1 cellular context compared by ENCODE assay signal in genomic region chr10:68900427-68901105, GRCh38.
TF ChIP-seq lines count a peak whose summit lies in the region.

No MANE protein-coding gene starts in this region.

TF ChIP-seq in GM12878, 131 proteins besides CTCF, POLR2A, EP300 and RAD21 (continued from another document and continues in another):
- TF ChIP-seq E2F4 (IDR thresholded peaks at IDR 0.05; ENCODE audit: low read depth, low read length) (no peak), HDAC6 (IDR thresholded peaks at IDR 0.05; ENCODE audit: unreplicated experiment) (no peak), WRNIP1 (IDR thresholded peaks at IDR 0.05; ENCODE audit: borderline replicate concordance, low read depth, low read length) (0 out of 2 replicates have a peak, but pooled peaks have one; percentile 9), SMARCA5 (IDR thresholded peaks at IDR 0.05) (no peak), RELB (IDR thresholded peaks at IDR 0.05; ENCODE audit: low read depth) (no peak), NFIC (IDR thresholded peaks at IDR 0.05; ENCODE audit: low read depth, low read length) (no peak; the same call in 1 of the 2 replicates), ZNF274 (IDR thresholded peaks at IDR 0.05; ENCODE audit: insufficient read depth, insufficient read length) (no peak), SKIL (IDR thresholded peaks at IDR 0.05; ENCODE audit: low read depth, poor library complexity, severe bottlenecking) (no peak), BCL3 (IDR thresholded peaks at IDR 0.05; ENCODE audit: borderline replicate concordance, insufficient read depth, low read depth, low read length, poor library complexity, severe bottlenecking) (no peak), SPI1 (IDR thresholded peaks at IDR 0.05; ENCODE audit: borderline replicate concordance, insufficient read depth, low read depth, low read length) (no peak), CHD2 (IDR thresholded peaks at IDR 0.05; ENCODE audit: borderline replicate concordance, low read depth, low read length) (peak; percentile 89; the same call in 1 of the 2 replicates), ETV6 (conservative IDR thresholded peaks at IDR 0.05 in 1 of 2, IDR thresholded peaks at IDR 0.05 in 1 of 2; ENCODE audit: borderline replicate concordance in 1 of 2, low read depth in 1 of 2) (peak in 1 of 2 experiments; percentile 8; a peak in 1 of 4 replicates), LARP7 (IDR thresholded peaks at IDR 0.05) (peak; percentile 82), KAT2A (conservative IDR thresholded peaks at IDR 0.05; ENCODE audit: control insufficient read depth, low read depth, low read length) (no peak), ZNF687 (IDR thresholded peaks at IDR 0.05) (peak; percentile 92), YY1 (IDR thresholded peaks at IDR 0.05; ENCODE audit: low read depth, low read length) (peak; percentile 74), SREBF1 (IDR thresholded peaks at IDR 0.05; ENCODE audit: low read length) (no peak), SREBF2 (IDR thresholded peaks at IDR 0.05; ENCODE audit: low read length) (no peak), CEBPB (IDR thresholded peaks at IDR 0.05; ENCODE audit: borderline replicate concordance in 1 of 2, low read depth in 2 of 2, low read length in 2 of 2) (no peak), ZBTB4 (CRISPR knock-in tag; IDR thresholded peaks at IDR 0.05) (no peak), ZBED1 (IDR thresholded peaks at IDR 0.05; ENCODE audit: borderline replicate concordance) (0 out of 2 replicates have a peak, but pooled peaks have one; percentile 26), MEF2B (IDR thresholded peaks at IDR 0.05; ENCODE audit: partially characterized antibody, poor library complexity, severe bottlenecking) (no peak), MEF2A (IDR thresholded peaks at IDR 0.05; ENCODE audit: insufficient read depth, low read depth, low read length) (no peak), JUNB (IDR thresholded peaks at IDR 0.05) (no peak), NR2C2 (IDR thresholded peaks at IDR 0.05; ENCODE audit: borderline replicate concordance, control insufficient read depth, insufficient read length, low read depth) (no peak), ASH2L (IDR thresholded peaks at IDR 0.05; ENCODE audit: borderline replicate concordance, low read depth) (peak; percentile 72; the same call in 1 of the 2 replicates), RFX5 (IDR thresholded peaks at IDR 0.05; ENCODE audit: low read depth, low read length) (no peak), GATAD2B (conservative IDR thresholded peaks at IDR 0.05; ENCODE audit: low read depth) (peak; percentile 34), RAD51 (IDR thresholded peaks at IDR 0.05) (no peak), FOXK2 (IDR thresholded peaks at IDR 0.05) (no peak), ATF7 (IDR thresholded peaks at IDR 0.05; ENCODE audit: low read depth) (no peak), CBX3 (IDR thresholded peaks at IDR 0.05; ENCODE audit: borderline replicate concordance, low read depth) (no peak), PML (IDR thresholded peaks at IDR 0.05; ENCODE audit: low read length) (peak; percentile 45; the same call in 1 of the 2 replicates), RBBP5 (conservative IDR thresholded peaks at IDR 0.05) (no peak), BCL11A (IDR thresholded peaks at IDR 0.05; ENCODE audit: low read depth, low read length) (no peak), NRF1 (conservative IDR thresholded peaks at IDR 0.05; ENCODE audit: low read depth, low read length) (no peak), USF2 (IDR thresholded peaks at IDR 0.05; ENCODE audit: borderline replicate concordance, low read depth, low read length) (no peak), ZZZ3 (IDR thresholded peaks at IDR 0.05; ENCODE audit: control insufficient read depth, insufficient read length, low read depth) (no peak), TCF3 (IDR thresholded peaks at IDR 0.05; ENCODE audit: borderline replicate concordance, insufficient read depth, low read depth, low read length) (no peak), MAX (IDR thresholded peaks at IDR 0.05; ENCODE audit: low read depth, low read length) (peak; percentile 30), PAX5 (IDR thresholded peaks at IDR 0.05; ENCODE audit: borderline replicate concordance, low read depth, low read length) (peak; percentile 26; the same call in 1 of the 2 replicates), PRDM15 (CRISPR knock-in tag; IDR thresholded peaks at IDR 0.05) (no peak)
